In genomic region chr17:31488264-31488981, GRCh38 we compare ENCODE assay signal across 8 cellular contexts.
DNase-seq lines count a peak whose midpoint lies in the region; ATAC-seq and TF ChIP-seq lines count a peak whose summit lies in the region.

No MANE protein-coding gene starts in this region.

- H3K27ac ChIP-seq in ascending aorta = no peak overlapping the region
- H3K27ac ChIP-seq in layer of hippocampus (ENCODE audit: low read depth, low read length) = peak overlapping the region; percentile 65
- peak overlapping the region; percentile 68 for H3K27ac ChIP-seq in substantia nigra (ENCODE audit: low read depth, low read length, poor library complexity, severe bottlenecking)

- TF ChIP-seq CTCF in ascending aorta (IDR thresholded peaks at IDR 0.05) = no peak

- no peaks in the 10 kb centered on the region for H3K9me3 ChIP-seq in ascending aorta

- no peaks in the 10 kb centered on the region for H3K36me3 ChIP-seq in ascending aorta

- DNase-seq in COLO668 (lab: John Stamatoyannopoulos, UW; ENCODE audit: unreplicated experiment) (peak; percentile 76), LoVo (ENCODE audit: low spot score) (peak; percentile 41), ascending aorta (ENCODE audit: low spot score in 2 of 2) (no peak), substantia nigra (lab: John Stamatoyannopoulos, UW) (peak in 19 of 49 donors; percentile 10 to 61 (median 40)), NCI-H187 (lab: John Stamatoyannopoulos, UW) (no peak)

- peak; percentile 8 for ATAC-seq in GM21529 (IDR thresholded peaks at IDR 0.05; ENCODE audit: unreplicated experiment)
- ATAC-seq in activated CD4-positive, CD25-positive, alpha-beta regulatory T cell treated with anti-CD3 and anti-CD28 coated beads, Interleukin-2, amount 50 U/mL, for 24 hours = no peak

- H3K4me1 ChIP-seq in ascending aorta = peaks cover 8 to 10% of the 10 kb centered on the region in 2 donors

- H3K4me3 ChIP-seq in ascending aorta = peak overlapping the region; percentile 74 to 75

- intact Hi-C loops in ascending aorta (cut with DNase I) = no loop called here

- H3K27me3 ChIP-seq in ascending aorta (no peaks in the 10 kb centered on the region), layer of hippocampus (ENCODE audit: control insufficient read depth, insufficient read depth, low read length) (no peaks in the 10 kb centered on the region)

Comparison
In these comparisons a context has a peak if more than half of its experiments do, and no peak if none do; other contexts are left out.
1. DNase-seq: peak in COLO668 (single experiment) and LoVo (single experiment); none in ascending aorta (0 of 2) and NCI-H187 (0 of 2).
2. H3K27ac ChIP-seq: peak in layer of hippocampus (single experiment) and substantia nigra (single experiment); none in ascending aorta (0 of 2).